In the genomic region with DNA sequence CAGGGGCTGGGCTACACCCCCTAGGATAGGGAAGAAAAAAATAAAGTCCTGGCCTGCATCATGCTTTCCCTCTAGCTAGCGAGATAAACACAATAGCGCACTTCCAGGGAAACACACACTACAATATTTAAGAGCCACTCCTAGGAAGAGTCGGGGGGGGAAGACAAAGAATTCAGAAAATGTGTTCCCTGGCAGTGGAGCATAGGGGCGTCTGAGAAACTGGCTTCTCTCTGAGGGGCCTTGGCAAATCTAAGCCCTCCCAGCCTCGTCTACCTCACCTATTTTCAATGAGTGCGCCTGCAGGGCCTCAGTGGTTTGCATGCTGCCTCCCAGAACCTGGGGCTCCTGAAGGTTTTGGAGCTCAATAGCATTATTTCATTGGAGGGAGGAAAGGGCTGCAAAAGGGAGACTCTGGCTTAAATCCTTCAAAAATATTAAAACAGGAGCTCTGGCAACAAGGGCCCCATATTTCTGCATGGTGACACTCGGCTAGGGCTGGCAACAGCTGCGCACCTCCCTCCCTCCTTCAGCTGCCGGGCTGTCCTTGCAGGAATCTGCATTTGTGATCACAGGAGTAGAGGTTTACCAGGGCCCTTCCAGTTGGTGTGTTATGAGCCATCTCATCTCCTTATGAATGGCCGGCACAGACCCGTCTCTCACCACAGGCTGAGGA, we compare ENCODE assay signal across 15 cellular contexts. TPM values are rescaled to one million over a fixed set of nuclear protein-coding genes. Genes with fewer than 3 reads are reported as not detected.
A peak's percentile ranks its signal among the peaks of the same experiment; 100 is the strongest.
DNase-seq lines count a peak whose midpoint lies in the region; ATAC-seq and TF ChIP-seq lines count a peak whose summit lies in the region.
"Had no signal": no experiment of that assay in that cellular context is flagged by ENCODE, and none has a peak within 500 bp of the region (broad histone marks: within the 10 kb centered on the region; RNA-seq: fewer than 3 reads in every experiment).

No MANE protein-coding gene starts in this region.

- H3K36me3 ChIP-seq in skeletal muscle tissue (ENCODE audit: control insufficient read depth in 3 of 3, insufficient read depth in 3 of 3, low read length in 3 of 3): no peaks in the 10 kb centered on the region
- H3K36me3 ChIP-seq: tibial artery had no signal

- H3K9me3 ChIP-seq in skeletal muscle tissue (ENCODE audit: control insufficient read depth in 3 of 3, low read length in 3 of 3): no peaks in the 10 kb centered on the region
- H3K9me3 ChIP-seq: tibial artery had no signal

- H3K27me3 ChIP-seq in skeletal muscle tissue (ENCODE audit: control insufficient read depth in 3 of 3, insufficient read depth in 3 of 3, low read length in 3 of 3): no peaks in the 10 kb centered on the region
- H3K27me3 ChIP-seq: foreskin keratinocyte, tibial artery had no signal

- DNase-seq in activated CD4-positive, alpha-beta T cell treated with anti-CD3 and anti-CD28 coated beads, Interleukin-2, amount 10 ng/mL, durations not matched to agents 24 days and 14 days: no peak
- no peak for DNase-seq in activated CD4-positive, alpha-beta T cell treated with anti-CD3 and anti-CD28 coated beads, Interleukin-2, amount 50 U/mL, for 4 hours
- no peak for DNase-seq in RWPE1 (ENCODE audit: low spot score)
- no peak for DNase-seq in immature natural killer cell
- no peak for DNase-seq in activated CD8-positive, alpha-beta memory T cell treated with anti-CD3 and anti-CD28 coated beads, Interleukin-2, amount 50 U/mL, for 48 hours
- DNase-seq in NOMO-1 treated with DMSO at 0.1 percent for 48 hours (lab: John Stamatoyannopoulos, UW; ENCODE audit: unreplicated experiment): no peak
- DNase-seq: 8988T; activated naive CD4-positive, alpha-beta T cell treated with anti-CD3 and anti-CD28 coated beads, Interleukin-2, amount 10 ng/mL, durations not matched to agents 7 days and 5 days; foreskin keratinocyte; left colon; NCI-H1436; NCI-H526 treated with DMSO at 0.1 percent for 48 hours had no signal

- peak overlapping the region in 2 of 3 donors; percentile 33 to 58 for H3K9ac ChIP-seq in skeletal muscle tissue (ENCODE audit: low read depth in 1 of 3, low read length in 3 of 3)

- no peak overlapping the region for H3K4me3 Mint-ChIP-seq in activated CD4-positive, alpha-beta T cell treated with anti-CD3 and anti-CD28 coated beads, Interleukin-2, amount 10 ng/mL, durations not matched to agents 24 days and 14 days
- no peak overlapping the region for H3K4me3 Mint-ChIP-seq in immature natural killer cell
- H3K4me3 Mint-ChIP-seq: activated naive CD4-positive, alpha-beta T cell treated with anti-CD3 and anti-CD28 coated beads, Interleukin-2, amount 10 ng/mL, durations not matched to agents 7 days and 5 days had no signal

- H3K4me1 ChIP-seq in skeletal muscle tissue (ENCODE audit: control insufficient read depth in 3 of 3, insufficient read depth in 3 of 3, low read length in 3 of 3): peaks cover 61 to 72% (median 68%) of the 10 kb centered on the region in 3 donors

- CTCF ChIA-PET in RWPE1 (lab: Yijun Ruan, JAX): interaction anchor here (0.6 to 0.7 kb wide), 3 partner anchors 52 to 290 kb away, joined by 3 to 4 read pairs (median 3); no protein-coding TSS in a partner anchor

- H3K27ac Mint-ChIP-seq in activated CD4-positive, alpha-beta T cell treated with anti-CD3 and anti-CD28 coated beads, Interleukin-2, amount 10 ng/mL, durations not matched to agents 24 days and 14 days: peak overlapping the region; percentile 35
- H3K27ac Mint-ChIP-seq in immature natural killer cell: peak overlapping the region; percentile 26 to 96 (median 56)
- H3K27ac Mint-ChIP-seq: activated naive CD4-positive, alpha-beta T cell treated with anti-CD3 and anti-CD28 coated beads, Interleukin-2, amount 10 ng/mL, durations not matched to agents 7 days and 5 days had no signal

- intact Hi-C loops in activated CD4-positive, alpha-beta T cell treated with anti-CD3 and anti-CD28 coated beads, Interleukin-2, amount 10 ng/mL, durations not matched to agents 24 days and 14 days (cut with micrococcal nuclease): no loop called here

- TF ChIP-seq CTCF in RWPE1 (conservative IDR thresholded peaks at IDR 0.05; ENCODE audit: low read depth): no peak

- peaks cover 30% of the 10 kb centered on the region for H3K36me3 Mint-ChIP-seq in activated CD4-positive, alpha-beta T cell treated with anti-CD3 and anti-CD28 coated beads, Interleukin-2, amount 10 ng/mL, durations not matched to agents 24 days and 14 days (ENCODE audit: low read depth)
- peaks cover 0 to 4% (median 0%) of the 10 kb centered on the region in 3 donors for H3K36me3 Mint-ChIP-seq in immature natural killer cell

- H3K27ac ChIP-seq in RWPE1 (peak overlapping the region; percentile 15), skeletal muscle tissue (ENCODE audit: low read depth, low read length) (peak overlapping the region; percentile 91)
- H3K27ac ChIP-seq: foreskin keratinocyte had no signal

- H3K27me3 Mint-ChIP-seq in activated CD4-positive, alpha-beta T cell treated with anti-CD3 and anti-CD28 coated beads, Interleukin-2, amount 10 ng/mL, durations not matched to agents 24 days and 14 days: no peaks in the 10 kb centered on the region
- peaks cover 5 to 27% (median 16%) of the 10 kb centered on the region in 3 donors for H3K27me3 Mint-ChIP-seq in immature natural killer cell (ENCODE audit: low read depth in 3 of 3)
- H3K27me3 Mint-ChIP-seq: activated naive CD4-positive, alpha-beta T cell treated with anti-CD3 and anti-CD28 coated beads, Interleukin-2, amount 10 ng/mL, durations not matched to agents 7 days and 5 days had no signal

- ATAC-seq in HG03196 (IDR thresholded peaks at IDR 0.05; ENCODE audit: unreplicated experiment): no peak
- ATAC-seq: foreskin keratinocyte, left colon had no signal

- H3K9me3 Mint-ChIP-seq in activated CD4-positive, alpha-beta T cell treated with anti-CD3 and anti-CD28 coated beads, Interleukin-2, amount 10 ng/mL, durations not matched to agents 24 days and 14 days: no peaks in the 10 kb centered on the region
- no peaks in the 10 kb centered on the region for H3K9me3 Mint-ChIP-seq in immature natural killer cell

- POLR2A ChIA-PET in RWPE1 (lab: Yijun Ruan, JAX; ENCODE audit: low non-redundant PET): interaction anchor here (0.6 kb wide), 1 partner anchor 12 kb away, joined by 5 read pairs; no protein-coding TSS in a partner anchor

- peaks cover 53% of the 10 kb centered on the region for H3K4me1 Mint-ChIP-seq in activated CD4-positive, alpha-beta T cell treated with anti-CD3 and anti-CD28 coated beads, Interleukin-2, amount 10 ng/mL, durations not matched to agents 24 days and 14 days
- peaks cover 73 to 80% of the 10 kb centered on the region in 2 donors for H3K4me1 Mint-ChIP-seq in immature natural killer cell

- peak overlapping the region in 1 of 3 donors; percentile 6 for H3K4me3 ChIP-seq in skeletal muscle tissue (ENCODE audit: low read length in 3 of 3)
- H3K4me3 ChIP-seq: tibial artery had no signal

RNA-seq across cellular contexts. Expression of a gene that starts 10.8 kb away (rescaled TPM):
- total RNA-seq in activated CD4-positive, alpha-beta T cell treated with anti-CD3 and anti-CD28 coated beads, Interleukin-2, amount 10 ng/mL, durations not matched to agents 24 days and 14 days: 223 and 232 TPM in 2 replicates
- 100 to 1,000 TPM; 136 to 270 (median 181) TPM for polyA plus RNA-seq in immature natural killer cell
- 29.7 TPM for total RNA-seq in skeletal muscle tissue
